Comparison of ENCODE assay signal across 18 cellular contexts in genomic region chr1:15288173-15288926, GRCh38. TPM values are rescaled to one million over a fixed set of nuclear protein-coding genes. Genes with fewer than 3 reads are reported as not detected.
DNase-seq lines count a peak whose midpoint lies in the region; ATAC-seq, FAIRE-seq and TF ChIP-seq lines count a peak whose summit lies in the region.
"Had no signal": no experiment of that assay in that cellular context is flagged by ENCODE, and none has a peak within 500 bp of the region (broad histone marks: within the 10 kb centered on the region; RNA-seq: fewer than 3 reads in every experiment).

No MANE protein-coding gene starts in this region.

- 12% methylated on average over 10 of the region's 10 CpGs for WGBS in HepG2 (ENCODE audit: low lambda C conversion rate)

- BruUV-seq in HepG2 (replicated peaks; lab: Mats Ljungman, UMichigan), result no TSS peak

- TF ChIP-seq EP300 in HepG2 (IDR thresholded peaks at IDR 0.05; ENCODE audit: low read depth in 2 of 2, low read length in 2 of 2) (no peak), HepG2 (CRISPR knock-in tag; IDR thresholded peaks at IDR 0.05; ENCODE audit: borderline replicate concordance) (no peak)

- H3K27ac ChIP-seq in HepG2 (ENCODE audit: extremely low read length, insufficient read depth, low read length), result no peak overlapping the region
- H3K27ac ChIP-seq: BLaER1, gastroesophageal sphincter, SK-N-MC had no signal

- no peak overlapping the region for H3K4me2 ChIP-seq in HepG2 (ENCODE audit: low read depth, low read length)
- H3K4me2 ChIP-seq: BLaER1 had no signal

- no peaks in the 10 kb centered on the region for H3K79me2 ChIP-seq in HepG2 (ENCODE audit: insufficient read depth, low read length)

- H3K36me3 ChIP-seq in HepG2 (replicated peaks in 1 of 2; ENCODE audit: control insufficient read depth in 1 of 2, insufficient read depth in 2 of 2, low read length in 2 of 2), result no peaks in the 10 kb centered on the region
- H3K36me3 ChIP-seq: BLaER1, gastroesophageal sphincter had no signal

- H3K27me3 ChIP-seq in HepG2 (ENCODE audit: control insufficient read depth in 1 of 2, insufficient read depth in 2 of 2, low read length in 2 of 2), result peaks cover 2 to 23% of the 10 kb centered on the region in 2 experiments; a peak in 2 of 5 replicates
- H3K27me3 ChIP-seq: BLaER1, gastroesophageal sphincter had no signal

- H3K9me3 ChIP-seq in HepG2 (ENCODE audit: low read length), result no peaks in the 10 kb centered on the region
- H3K9me3 ChIP-seq: BLaER1, gastroesophageal sphincter had no signal

- no peak for TF ChIP-seq POLR2A in HepG2 (IDR thresholded peaks at IDR 0.05; ENCODE audit: insufficient read depth in 1 of 2, low read depth in 2 of 2, low read length in 2 of 2)

- CTCF ChIA-PET in HepG2 (lab: Yijun Ruan, JAX; ENCODE audit: low intra/inter-chr PET ratio, low total read pairs), result no interaction called here

- no peaks in the 10 kb centered on the region for H4K20me1 ChIP-seq in HepG2 (ENCODE audit: insufficient read depth, low read length)
- H4K20me1 ChIP-seq: BLaER1 had no signal

- H3K4me1 ChIP-seq in HepG2 (ENCODE audit: insufficient read depth, low read length), result peaks cover 16% of the 10 kb centered on the region
- H3K4me1 ChIP-seq: BLaER1 had no signal

- in situ Hi-C loops in HepG2 (cut with HindIII; ENCODE audit: extremely low pct_ligation_motif_present, low pct_unique_long_range_greater_than_20kb), result no loop called here

- POLR2A ChIA-PET in HepG2 (lab: Yijun Ruan, JAX), result no interaction called here

- TF ChIP-seq RAD21 in HepG2 (CRISPR knock-in tag; IDR thresholded peaks at IDR 0.05), result no peak

- no peak for FAIRE-seq in HepG2 (lab: Jason Lieb, UNC)
- FAIRE-seq: endometrium had no signal

- no peak overlapping the region for H3K9ac ChIP-seq in HepG2 (ENCODE audit: insufficient read depth, low read depth, low read length)
- H3K9ac ChIP-seq: BLaER1 had no signal

- H3K4me3 ChIP-seq in HepG2 (replicated peaks in 1 of 3; ENCODE audit: insufficient read depth in 1 of 3, low read depth in 2 of 3, low read length in 3 of 3), result no peak overlapping the region
- H3K4me3 ChIP-seq: BLaER1, gastroesophageal sphincter, lung, SK-N-MC had no signal

- peak; percentile 35 for TF ChIP-seq CTCF in HepG2 (CRISPR knock-in tag; IDR thresholded peaks at IDR 0.05)

- ATAC-seq in HepG2 (no peak), Right ventricle myocardium superior (ENCODE audit: poor library complexity) (no peak), HG03354 (IDR thresholded peaks at IDR 0.05; ENCODE audit: poor library complexity, severe bottlenecking, unreplicated experiment) (no peak)
- ATAC-seq: activated naive CD8-positive, alpha-beta T cell treated with anti-CD3 and anti-CD28 coated beads, Interleukin-2, amount 50 U/mL, for 24 hours; activated T-cell treated with anti-CD3 and anti-CD28 coated beads, Interleukin-2, amount 50 U/mL, for 72 hours; gastroesophageal sphincter had no signal

- no peak overlapping the region for H2AFZ ChIP-seq in HepG2 (ENCODE audit: low read length)

- intact Hi-C loops in HepG2 (cut with micrococcal nuclease; ENCODE audit: unreplicated experiment), result no loop called here
- intact Hi-C loops in Right ventricle myocardium superior (cut with DNase I), result no loop called here

- DNase-seq in DMS53 treated with DMSO at 0.1 percent for 48 hours (lab: John Stamatoyannopoulos, UW; ENCODE audit: unreplicated experiment) (peak; percentile 47), NCI-H1092 treated with DMSO at 0.1 percent for 48 hours (lab: John Stamatoyannopoulos, UW) (peak; percentile 59), SW480 (ENCODE audit: low spot score) (peak; percentile 24), HepG2 (ENCODE audit: low spot score) (no peak), Right ventricle myocardium superior (no peak), dermis blood vessel endothelial cell (no peak)
- DNase-seq: activated CD4-positive, alpha-beta T cell treated with anti-CD3 and anti-CD28 coated beads, Interleukin-2, amount 50 U/mL, for 48 hours; activated naive CD8-positive, alpha-beta T cell treated with anti-CD3 and anti-CD28 coated beads, Interleukin-2, amount 50 U/mL, for 24 hours; activated T-cell treated with anti-CD3 and anti-CD28 coated beads, Interleukin-2, amount 50 U/mL, for 72 hours; Kasumi-1; nephron progenitor cell; substantia nigra had no signal

TF ChIP-seq in HepG2, 621 proteins besides CTCF, POLR2A, EP300 and RAD21:
- no peak for TF ChIP-seq MED13 (CRISPR knock-in tag; IDR thresholded peaks at IDR 0.05)
- 0 out of 2 replicates have a peak, but pooled peaks have one; percentile 15 for TF ChIP-seq STAG1 (CRISPR knock-in tag; IDR thresholded peaks at IDR 0.05)
- TF ChIP-seq, protein P1, sequence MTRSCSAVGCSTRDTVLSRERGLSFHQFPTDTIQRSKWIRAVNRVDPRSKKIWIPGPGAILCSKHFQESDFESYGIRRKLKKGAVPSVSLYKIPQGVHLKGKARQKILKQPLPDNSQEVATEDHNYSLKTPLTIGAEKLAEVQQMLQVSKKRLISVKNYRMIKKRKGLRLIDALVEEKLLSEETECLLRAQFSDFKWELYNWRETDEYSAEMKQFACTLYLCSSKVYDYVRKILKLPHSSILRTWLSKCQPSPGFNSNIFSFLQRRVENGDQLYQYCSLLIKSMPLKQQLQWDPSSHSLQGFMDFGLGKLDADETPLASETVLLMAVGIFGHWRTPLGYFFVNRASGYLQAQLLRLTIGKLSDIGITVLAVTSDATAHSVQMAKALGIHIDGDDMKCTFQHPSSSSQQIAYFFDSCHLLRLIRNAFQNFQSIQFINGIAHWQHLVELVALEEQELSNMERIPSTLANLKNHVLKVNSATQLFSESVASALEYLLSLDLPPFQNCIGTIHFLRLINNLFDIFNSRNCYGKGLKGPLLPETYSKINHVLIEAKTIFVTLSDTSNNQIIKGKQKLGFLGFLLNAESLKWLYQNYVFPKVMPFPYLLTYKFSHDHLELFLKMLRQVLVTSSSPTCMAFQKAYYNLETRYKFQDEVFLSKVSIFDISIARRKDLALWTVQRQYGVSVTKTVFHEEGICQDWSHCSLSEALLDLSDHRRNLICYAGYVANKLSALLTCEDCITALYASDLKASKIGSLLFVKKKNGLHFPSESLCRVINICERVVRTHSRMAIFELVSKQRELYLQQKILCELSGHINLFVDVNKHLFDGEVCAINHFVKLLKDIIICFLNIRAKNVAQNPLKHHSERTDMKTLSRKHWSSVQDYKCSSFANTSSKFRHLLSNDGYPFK (CRISPR knock-in tag; IDR thresholded peaks at IDR 0.05; ENCODE audit: borderline replicate concordance), result no peak
- no peak for TF ChIP-seq ZNF737 (CRISPR knock-in tag; IDR thresholded peaks at IDR 0.05; ENCODE audit: borderline replicate concordance)
- TF ChIP-seq MAFK (conservative IDR thresholded peaks at IDR 0.05 in 1 of 2, IDR thresholded peaks at IDR 0.05 in 1 of 2; ENCODE audit: low read length in 2 of 2), result peak; percentile 78 to 93
- peak; percentile 85 for TF ChIP-seq MAFF (IDR thresholded peaks at IDR 0.05; ENCODE audit: low read depth, low read length)
- TF ChIP-seq ZFP90 (CRISPR knock-in tag; IDR thresholded peaks at IDR 0.05; ENCODE audit: borderline replicate concordance), result no peak

RNA-seq across cellular contexts. Expression of gene FHAD1, which starts 41.3 kb away (rescaled TPM):
- total RNA-seq in HepG2 (2016; rRNA removed; fragmentation: Illumina TruSeq; extraction: Trizol) (not detected in 2 replicates), Right ventricle myocardium superior (not detected), dermis blood vessel endothelial cell (under 0.01 and 0.23 TPM in 2 replicates)
- total RNA-seq in HepG2 (2016; cell fraction: cytosol; rRNA removed; fragmentation: Illumina TruSeq; extraction: Trizol; ENCODE audit: low read depth), result not detected in 2 replicates
- not detected in 2 replicates for total RNA-seq in HepG2 (2016; cell fraction: insoluble cytoplasmic fraction; rRNA removed; fragmentation: Illumina TruSeq; extraction: Trizol)
- not detected in 2 replicates for total RNA-seq in HepG2 (2016; cell fraction: membrane; rRNA removed; fragmentation: Illumina TruSeq; extraction: Trizol)
- not detected in 2 replicates for total RNA-seq in HepG2 (2016; cell fraction: nucleus; rRNA removed; fragmentation: Illumina TruSeq; extraction: Trizol)
- polyA plus RNA-seq in HepG2 (2011; rRNA removed), result not detected in 2 replicates
- polyA plus RNA-seq in HepG2 (2011; cell fraction: cytosol; rRNA removed), result 0.01 and 0.03 TPM in 2 replicates
- 0.03 and 0.08 TPM in 2 replicates for polyA plus RNA-seq in HepG2 (2011; cell fraction: nucleus; rRNA removed)
- polyA plus RNA-seq in HepG2 (2012), result 0.08 and 0.11 TPM in 2 replicates
- polyA plus RNA-seq in HepG2 (2016; cell fraction: cytosol; fragmentation: Illumina TruSeq; extraction: Trizol; ENCODE audit: low read depth), result not detected in 2 replicates
- not detected in 2 replicates for polyA plus RNA-seq in HepG2 (2016; cell fraction: insoluble cytoplasmic fraction; fragmentation: Illumina TruSeq; extraction: Trizol; ENCODE audit: low read depth)
- not detected in 2 replicates for polyA plus RNA-seq in HepG2 (2016; cell fraction: membrane; fragmentation: Illumina TruSeq; extraction: Trizol; ENCODE audit: low read depth)
- polyA plus RNA-seq in HepG2 (2016; cell fraction: nucleus; fragmentation: Illumina TruSeq; extraction: Trizol; ENCODE audit: insufficient read depth, low read depth), result 0.27 TPM in 1 of 2 replicates, not detected in the other
- 0.04 and 0.80 TPM in 2 replicates for polyA minus RNA-seq in HepG2 (2011; rRNA and poly(A)+ RNA removed; ENCODE audit: low replicate concordance)
- polyA minus RNA-seq in HepG2 (2011; cell fraction: cytosol; rRNA and poly(A)+ RNA removed), result not detected in 2 replicates
- not detected in 2 replicates for polyA minus RNA-seq in HepG2 (2011; cell fraction: nucleus; rRNA and poly(A)+ RNA removed)

Comparison
In these comparisons a context has a peak if more than half of its experiments do, and no peak if none do; other contexts are left out.
1. DNase-seq: peak in DMS53 treated with DMSO at 0.1 percent for 48 hours (single experiment), NCI-H1092 treated with DMSO at 0.1 percent for 48 hours (single experiment) and SW480 (single experiment); none in HepG2 (single experiment), Right ventricle myocardium superior (single experiment) and dermis blood vessel endothelial cell (single experiment).